17 cellular contexts compared by ENCODE assay signal in the genomic region with DNA sequence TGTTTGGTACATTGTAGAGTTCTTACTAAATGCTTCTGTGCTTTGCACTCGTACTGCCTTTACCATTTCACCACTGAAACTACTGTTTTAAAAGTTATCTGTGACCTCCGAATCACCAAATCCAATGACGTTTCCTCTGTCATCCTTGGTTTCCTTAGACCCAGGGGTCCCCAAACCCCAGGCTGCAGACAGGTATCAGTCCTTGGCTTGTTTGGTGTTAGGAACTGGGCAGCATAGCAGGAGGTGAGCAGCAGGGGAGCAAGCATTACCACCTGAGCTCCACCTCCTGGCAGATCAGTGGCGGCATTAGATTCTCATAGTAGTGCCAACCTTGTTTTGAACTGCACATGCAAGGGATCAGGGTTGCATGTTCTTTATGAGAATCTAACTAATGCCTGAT.
"Had no signal": no experiment of that assay in that cellular context is flagged by ENCODE, and none has a peak within 500 bp of the region (broad histone marks: within the 10 kb centered on the region; RNA-seq: fewer than 3 reads in every experiment).

No MANE protein-coding gene starts in this region.

- H3K9me3 ChIP-seq: pancreas, sigmoid colon, spleen, stomach, testis had no signal

- ATAC-seq: activated T-cell treated with anti-CD3 and anti-CD28 coated beads, Interleukin-2, amount 50 U/mL, for 4 hours; pancreas had no signal

- H3K27me3 Mint-ChIP-seq: activated CD4-positive, alpha-beta memory T cell treated with anti-CD3 and anti-CD28 coated beads, Interleukin-2, amount 10 ng/mL, durations not matched to agents 7 days and 5 days; activated naive CD4-positive, alpha-beta T cell treated with anti-CD3 and anti-CD28 coated beads, Interleukin-2, amount 50 U/mL, for 24 hours; central memory CD8-positive, alpha-beta T cell had no signal

- H3K27ac ChIP-seq: coronary artery, neural progenitor cell, pancreas, spleen, stomach, testis had no signal

- H3K27me3 ChIP-seq: neural progenitor cell, pancreas, sigmoid colon, spleen, stomach, testis had no signal

- H3K9me3 Mint-ChIP-seq: activated CD4-positive, alpha-beta memory T cell treated with anti-CD3 and anti-CD28 coated beads, Interleukin-2, amount 10 ng/mL, durations not matched to agents 7 days and 5 days; activated naive CD4-positive, alpha-beta T cell treated with anti-CD3 and anti-CD28 coated beads, Interleukin-2, amount 50 U/mL, for 24 hours; activated T-cell treated with anti-CD3 and anti-CD28 coated beads, Interleukin-2, amount 50 U/mL, for 4 hours; central memory CD8-positive, alpha-beta T cell; neural progenitor cell had no signal

- H3K27ac Mint-ChIP-seq: activated CD4-positive, alpha-beta memory T cell treated with anti-CD3 and anti-CD28 coated beads, Interleukin-2, amount 10 ng/mL, durations not matched to agents 7 days and 5 days; neural progenitor cell had no signal

- H3K36me3 ChIP-seq: neural progenitor cell, pancreas, sigmoid colon, spleen, stomach had no signal

- DNase-seq: activated CD4-positive, alpha-beta memory T cell treated with anti-CD3 and anti-CD28 coated beads, Interleukin-2, amount 10 ng/mL, durations not matched to agents 7 days and 5 days; activated CD4-positive, CD25-positive, alpha-beta regulatory T cell treated with anti-CD3 and anti-CD28 coated beads, Interleukin-2, amount 50 U/mL, for 72 hours; activated effector memory CD4-positive, alpha-beta T cell treated with Interleukin-2 at 50 U/mL for 16 hours; activated T-cell treated with anti-CD3 and anti-CD28 coated beads, Interleukin-2, amount 50 U/mL, for 4 hours; amniotic stem cell; effector CD4-positive, alpha-beta T cell; foreskin melanocyte; pancreas; sigmoid colon; spleen; stomach; T-helper 9 cell; testis had no signal

- H3K4me3 ChIP-seq: coronary artery, neural progenitor cell, pancreas, sigmoid colon, spleen, stomach, testis had no signal

- H3K4me3 Mint-ChIP-seq: activated CD4-positive, alpha-beta memory T cell treated with anti-CD3 and anti-CD28 coated beads, Interleukin-2, amount 10 ng/mL, durations not matched to agents 7 days and 5 days; neural progenitor cell had no signal
